Comparison of ENCODE assay signal across 16 cellular contexts in the genomic region with DNA sequence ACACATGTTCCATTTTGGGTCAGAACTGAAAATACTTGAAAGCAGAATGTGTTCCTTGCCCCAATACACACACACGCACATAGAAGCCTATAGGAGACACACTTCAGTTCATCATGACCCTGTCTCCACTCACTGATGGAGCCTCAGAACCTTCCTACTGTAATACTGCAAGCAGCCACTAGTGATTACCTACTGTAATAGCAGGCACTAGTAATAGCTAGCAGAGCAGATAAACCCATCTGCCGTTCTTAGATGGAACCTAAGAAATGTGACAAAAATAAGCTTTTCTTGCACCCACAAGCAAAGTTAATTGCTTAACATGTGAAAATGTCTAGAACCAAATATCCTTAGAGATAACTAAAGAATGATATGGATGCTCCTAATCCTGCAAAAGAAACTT. TPM values are rescaled to one million over a fixed set of nuclear protein-coding genes. Genes with fewer than 3 reads are reported as not detected.
DNase-seq lines count a peak whose midpoint lies in the region; ATAC-seq, FAIRE-seq and TF ChIP-seq lines count a peak whose summit lies in the region.
"Had no signal": no experiment of that assay in that cellular context is flagged by ENCODE, and none has a peak within 500 bp of the region (broad histone marks: within the 10 kb centered on the region; RNA-seq: fewer than 3 reads in every experiment).

No MANE protein-coding gene starts in this region.

- intact Hi-C loops in GM12878 (cut with micrococcal nuclease; ENCODE audit: unreplicated experiment), result no loop called here
- intact Hi-C loops in esophagus squamous epithelium (cut with DNase I), result no loop called here

- H4K20me1 ChIP-seq in GM12878 (ENCODE audit: control insufficient read depth, insufficient read depth), result no peaks in the 10 kb centered on the region

- no peaks in the 10 kb centered on the region for H3K4me1 ChIP-seq in GM12878 (ENCODE audit: control insufficient read depth, insufficient read depth, low read length)
- no peaks in the 10 kb centered on the region for H3K4me1 ChIP-seq in esophagus squamous epithelium
- H3K4me1 ChIP-seq: SJSA1 had no signal

- no peak for TF ChIP-seq POLR2A in GM12878 (IDR thresholded peaks at IDR 0.05; ENCODE audit: low read depth, low read length)
- no peak for TF ChIP-seq POLR2A in esophagus squamous epithelium (IDR thresholded peaks at IDR 0.05)

- H3K79me2 ChIP-seq in GM12878 (ENCODE audit: control insufficient read depth, insufficient read depth, low read length), result no peaks in the 10 kb centered on the region

- peak; percentile 61 for ATAC-seq in GM19468 (IDR thresholded peaks at IDR 0.05; ENCODE audit: extremely low read depth, unreplicated experiment)
- ATAC-seq in HG03103 (IDR thresholded peaks at IDR 0.05; ENCODE audit: low read depth, unreplicated experiment), result peak; percentile 86
- peak; percentile 87 for ATAC-seq in GM12878
- no peak for ATAC-seq in GM18873 (IDR thresholded peaks at IDR 0.05; ENCODE audit: low FRiP score, unreplicated experiment)
- ATAC-seq: CD8-positive, alpha-beta T cell; left colon; stimulated activated naive CD8-positive, alpha-beta T cell treated with anti-CD3 and anti-CD28 coated beads, Interleukin-15, Interleukin-2, amounts not matched to agents 100 U/mL and 50 U/mL, for 24 hours had no signal

- in situ Hi-C loops in GM12878 (cut with MboI), result no loop called here

- RAD21 ChIA-PET in GM12878 (lab: Charles Lee; ENCODE audit: unreplicated experiment), result no interaction called here

- DNase-seq in GM06990 (ENCODE audit: extremely low read depth, insufficient read length) (no peak), GM12878 (ENCODE audit: low read depth, low spot score) (no peak), esophagus squamous epithelium (lab: John Stamatoyannopoulos, UW) (no peak), RWPE1 (ENCODE audit: low spot score) (no peak), globus pallidus (ENCODE audit: low spot score) (no peak)
- DNase-seq: activated T-cell treated with anti-CD3 and anti-CD28 coated beads, Interleukin-2, amount 50 U/mL, for 1 hour; CD8-positive, alpha-beta T cell; dermis blood vessel endothelial cell; left colon; NCI-H1436 treated with DMSO at 0.1 percent for 48 hours; stimulated activated naive CD8-positive, alpha-beta T cell treated with anti-CD3 and anti-CD28 coated beads, Interleukin-15, Interleukin-2, amounts not matched to agents 100 U/mL and 50 U/mL, for 24 hours had no signal

- no peak overlapping the region for H3K4me3 ChIP-seq in GM06990 (replicated peaks; ENCODE audit: low read depth, low read length)
- no peak overlapping the region for H3K4me3 ChIP-seq in GM12878
- H3K4me3 ChIP-seq in esophagus squamous epithelium, result no peak overlapping the region
- H3K4me3 ChIP-seq: SJSA1 had no signal

- H2AFZ ChIP-seq in GM12878 (ENCODE audit: control insufficient read depth, low read depth, low read length), result no peak overlapping the region

- SMC1A ChIA-PET in GM12878 (lab: Charles Lee; ENCODE audit: uncharacterized antibody, unreplicated experiment), result no interaction called here

- H3K27me3 ChIP-seq in GM06990 (replicated peaks; ENCODE audit: control insufficient read depth, insufficient read depth, low read length) (no peaks in the 10 kb centered on the region), GM12878 (replicated peaks in 1 of 2; ENCODE audit: control insufficient read depth in 2 of 2, insufficient read depth in 2 of 2, low read length in 1 of 2) (no peaks in the 10 kb centered on the region), esophagus squamous epithelium (no peaks in the 10 kb centered on the region)

- FAIRE-seq in GM12878 (lab: Jason Lieb, UNC), result no peak
- FAIRE-seq: H54 had no signal

- CTCF ChIA-PET in GM12878 (lab: Yijun Ruan, JAX), result interaction anchor here (0.6 kb wide), 1 partner anchor 841 kb away, joined by 3 read pairs; no protein-coding TSS in a partner anchor
- CTCF ChIA-PET in RWPE1 (lab: Yijun Ruan, JAX), result no interaction called here

- H3K36me3 ChIP-seq in GM06990 (ENCODE audit: control insufficient read depth, insufficient read depth, low read length) (no peaks in the 10 kb centered on the region), GM12878 (ENCODE audit: control insufficient read depth in 2 of 2, insufficient read depth in 2 of 2, low read length in 1 of 2) (no peaks in the 10 kb centered on the region), esophagus squamous epithelium (no peaks in the 10 kb centered on the region)
- H3K36me3 ChIP-seq: SJSA1 had no signal

- no peak overlapping the region for H3K4me2 ChIP-seq in GM12878 (ENCODE audit: control insufficient read depth, insufficient read depth)

- H3K27ac ChIP-seq in GM12878 (ENCODE audit: control insufficient read depth, insufficient read depth), result no peak overlapping the region
- no peak overlapping the region for H3K27ac ChIP-seq in esophagus squamous epithelium
- H3K27ac ChIP-seq in RWPE1, result no peak overlapping the region
- H3K27ac ChIP-seq: SJSA1 had no signal

- no peak overlapping the region for H3K9ac ChIP-seq in GM12878 (ENCODE audit: control insufficient read depth, insufficient read depth, low read length)

- POLR2A ChIA-PET in GM12878 (lab: Charles Lee) (no interaction called here), RWPE1 (lab: Yijun Ruan, JAX; ENCODE audit: low non-redundant PET) (no interaction called here)

- BruUV-seq in GM12878 (replicated peaks; lab: Mats Ljungman, UMichigan), result no TSS peak

- no peak for TF ChIP-seq EP300 in GM12878 (IDR thresholded peaks at IDR 0.05; ENCODE audit: borderline replicate concordance in 1 of 2, control insufficient read depth in 1 of 2, low read depth in 2 of 2, low read length in 2 of 2)

- WGBS in GM12878 (ENCODE audit: insufficient coverage, insufficient replicate concordance, low lambda C conversion rate, missing lambda C conversion rate), result 2% methylated on average over 2 of the region's 2 CpGs
- 72 to 82% methylated on average over 2 of the region's 2 CpGs for WGBS in esophagus squamous epithelium, 2 donors

- TF ChIP-seq CTCF in GM06990 (IDR thresholded peaks at IDR 0.05; ENCODE audit: insufficient read depth, low read length, poor library complexity, severe bottlenecking) (peak; percentile 19), GM12878 (IDR thresholded peaks at IDR 0.05 in 2 of 3, conservative IDR thresholded peaks at IDR 0.05 in 1 of 3; ENCODE audit: control insufficient read depth in 2 of 3, extremely low read depth in 1 of 3, insufficient read depth in 1 of 3, low read depth in 3 of 3, low read length in 3 of 3) (peak in 1 of 3 experiments; percentile 27; a peak in 1 of 6 replicates), esophagus squamous epithelium (IDR thresholded peaks at IDR 0.05) (peak in 1 of 6 experiments; percentile 31), RWPE1 (conservative IDR thresholded peaks at IDR 0.05; ENCODE audit: low read depth) (no peak)

- TF ChIP-seq RAD21 in GM12878 (IDR thresholded peaks at IDR 0.05; ENCODE audit: insufficient read depth, low read depth, low read length), result no peak

- H3K9me3 ChIP-seq in GM12878 (replicated peaks; ENCODE audit: control insufficient read depth, insufficient read depth, low read length) (no peaks in the 10 kb centered on the region), esophagus squamous epithelium (no peaks in the 10 kb centered on the region)
- H3K9me3 ChIP-seq: SJSA1 had no signal

TF ChIP-seq in GM12878, 131 proteins besides CTCF, POLR2A, EP300 and RAD21 (continues in another document):
- TF ChIP-seq SMAD5 (IDR thresholded peaks at IDR 0.05; ENCODE audit: low read depth) (no peak), ZNF384 (IDR thresholded peaks at IDR 0.05; ENCODE audit: borderline replicate concordance, low read depth, low read length) (no peak), BHLHE40 (IDR thresholded peaks at IDR 0.05; ENCODE audit: borderline replicate concordance in 1 of 2, low read depth in 2 of 2, low read length in 1 of 2) (no peak), SPI1 (IDR thresholded peaks at IDR 0.05; ENCODE audit: borderline replicate concordance, insufficient read depth, low read depth, low read length) (no peak), BRCA1 (IDR thresholded peaks at IDR 0.05; ENCODE audit: low read depth, low read length) (no peak), SREBF1 (IDR thresholded peaks at IDR 0.05; ENCODE audit: low read length) (no peak)

RNA-seq across cellular contexts. Expression of a gene that starts 13.6 kb away (rescaled TPM):
- total RNA-seq in GM12878 (2013; cell fraction: nucleolus; rRNA removed), result not detected in 2 replicates
- total RNA-seq in GM12878 (2014; rRNA removed) (not detected in 2 replicates), GM12878 (2014; rRNA removed; fragmentation: Illumina TruSeq; extraction: Trizol) (not detected in 2 replicates), GM12878 (2021) (not detected in 2 replicates), esophagus squamous epithelium (1 to 10 TPM in 1 of 4 donors, under 1 TPM in 1, not detected in 2; 0.79 to 1.2 TPM)
- polyA plus RNA-seq in GM12878 (2011; ENCODE audit: low read depth), result not detected
- polyA plus RNA-seq in GM12878 (2011; rRNA removed) (not detected in 2 replicates), GM12878 (2014; fragmentation: Illumina TruSeq; extraction: Trizol) (not detected in 2 replicates), GM12878 (2014; fragmentation: Nextera tagmentation; extraction: Ambion mirVana) (not detected), GM12878 (2014; rRNA removed) (not detected in 2 replicates), GM12878 (2016; fragmentation: Nextera tagmentation; extraction: Ambion mirVana) (not detected)
- not detected in 2 replicates for polyA plus RNA-seq in GM12878 (2011; cell fraction: cytosol; rRNA removed)
- not detected in 2 replicates for polyA plus RNA-seq in GM12878 (2011; cell fraction: nucleus; rRNA removed)
- polyA plus RNA-seq in GM12878 (2012), result not detected in 2 replicates
- polyA minus RNA-seq in GM12878 (2011; rRNA and poly(A)+ RNA removed), result not detected in 2 replicates
- not detected in 2 replicates for polyA minus RNA-seq in GM12878 (2011; cell fraction: cytosol; rRNA and poly(A)+ RNA removed)
- not detected in 2 replicates for polyA minus RNA-seq in GM12878 (2011; cell fraction: nucleus; rRNA and poly(A)+ RNA removed)
- total RNA-seq: CD8-positive, alpha-beta T cell; dermis blood vessel endothelial cell; left colon; SJSA1 had no signal

RNA-seq across cellular contexts. Expression of a gene that starts 60.0 kb away (rescaled TPM):
- total RNA-seq in GM12878 (2013; cell fraction: nucleolus; rRNA removed), result not detected in 2 replicates
- total RNA-seq in GM12878 (2014; rRNA removed), result not detected in 2 replicates
- total RNA-seq in GM12878 (2014; rRNA removed; fragmentation: Illumina TruSeq; extraction: Trizol), result not detected in 2 replicates
- total RNA-seq in GM12878 (2021), result not detected in 2 replicates
- polyA plus RNA-seq in GM12878 (2011; ENCODE audit: low read depth), result not detected
- polyA plus RNA-seq in GM12878 (2011; rRNA removed), result not detected in 2 replicates
- polyA plus RNA-seq in GM12878 (2011; cell fraction: cytosol; rRNA removed), result not detected in 2 replicates
- polyA plus RNA-seq in GM12878 (2011; cell fraction: nucleus; rRNA removed), result not detected in 2 replicates
- not detected in 2 replicates for polyA plus RNA-seq in GM12878 (2012)
- polyA plus RNA-seq in GM12878 (2014; fragmentation: Illumina TruSeq; extraction: Trizol), result not detected in 2 replicates
- polyA plus RNA-seq in GM12878 (2014; fragmentation: Nextera tagmentation; extraction: Ambion mirVana), result not detected
- not detected in 2 replicates for polyA plus RNA-seq in GM12878 (2014; rRNA removed)
- not detected for polyA plus RNA-seq in GM12878 (2016; fragmentation: Nextera tagmentation; extraction: Ambion mirVana)
- polyA minus RNA-seq in GM12878 (2011; rRNA and poly(A)+ RNA removed), result not detected in 2 replicates
- polyA minus RNA-seq in GM12878 (2011; cell fraction: cytosol; rRNA and poly(A)+ RNA removed), result not detected in 2 replicates
- polyA minus RNA-seq in GM12878 (2011; cell fraction: nucleus; rRNA and poly(A)+ RNA removed), result not detected in 2 replicates
- not detected for total RNA-seq in esophagus squamous epithelium
- total RNA-seq: CD8-positive, alpha-beta T cell; dermis blood vessel endothelial cell; left colon; SJSA1 had no signal
